Comparison of ENCODE assay signal across 8 cellular contexts in genomic region chr9:74773886-74774479, GRCh38.
DNase-seq lines count a peak whose midpoint lies in the region; ATAC-seq and TF ChIP-seq lines count a peak whose summit lies in the region.

No MANE protein-coding gene starts in this region.

- H3K27ac Mint-ChIP-seq in activated B cell treated with CpG ODN at 0.5 μM for 24 hours, result no peak overlapping the region

- no peak overlapping the region for H3K4me3 ChIP-seq in cardiac fibroblast (replicated peaks in 1 of 2; ENCODE audit: low read depth in 2 of 2, low read length in 2 of 2)

- no peaks in the 10 kb centered on the region for H3K36me3 Mint-ChIP-seq in activated B cell treated with CpG ODN at 0.5 μM for 24 hours (ENCODE audit: low read depth)

- POLR2A ChIA-PET in GM10248 (lab: Yijun Ruan, JAX) (no interaction called here), activated B cell treated with CpG ODN at 0.5 μM for 24 hours (lab: Charles Lee) (interaction anchor here (1.1 kb wide), 1 partner anchor 178 kb away, joined by 3 read pairs; no protein-coding TSS in a partner anchor)

- CTCF ChIA-PET in GM10248 (lab: Yijun Ruan, JAX), result interaction anchor here (0.6 to 12.7 kb wide), 33 partner anchors 15 to 1093 kb away, joined by 3 to 166 read pairs (median 4); partner anchors contain the start of genes C9orf40, CARNMT1, NMRK1 and OSTF1
- CTCF ChIA-PET in activated B cell treated with CpG ODN at 0.5 μM for 24 hours (lab: Charles Lee), result interaction anchor here (0.6 to 9.4 kb wide), 28 partner anchors 9 to 464 kb away, joined by 3 to 178 read pairs (median 4); partner anchors contain the start of genes C9orf40, NMRK1 and OSTF1

- DNase-seq in GM10248 (ENCODE audit: extremely low spot score) (peak; percentile 57), NCI-H2107 (lab: John Stamatoyannopoulos, UW) (peak; percentile 48), activated B cell treated with CpG ODN at 0.5 μM for 24 hours (peak; percentile 38), cardiac fibroblast (ENCODE audit: low read depth in 2 of 2) (peak; percentile 84 to 85), islet precursor cell (peak; percentile 79)
- DNase-seq in stimulated activated CD4-positive, alpha-beta T cell treated with anti-CD3 and anti-CD28 coated beads, Interleukin-1b, Interleukin-23, amount 100 ng/mL, for 4 hours (ENCODE audit: low read depth in 2 of 2), result peak; percentile 58 to 62

- peak; percentile 92 for TF ChIP-seq CTCF in GM10248 (IDR thresholded peaks at IDR 0.05; ENCODE audit: control extremely low read depth, extremely low read depth, low read depth, missing control alignments)
- TF ChIP-seq CTCF in activated B cell treated with CpG ODN at 0.5 μM for 24 hours (IDR thresholded peaks at IDR 0.05), result peak; percentile 32
- peak; percentile 84 for TF ChIP-seq CTCF in cardiac fibroblast (IDR thresholded peaks at IDR 0.05; ENCODE audit: low read depth, low read length)

- H3K4me3 Mint-ChIP-seq in activated B cell treated with CpG ODN at 0.5 μM for 24 hours, result no peak overlapping the region

- no peaks in the 10 kb centered on the region for H3K9me3 Mint-ChIP-seq in activated B cell treated with CpG ODN at 0.5 μM for 24 hours

- ATAC-seq in HG02840 (IDR thresholded peaks at IDR 0.05; ENCODE audit: low FRiP score, unreplicated experiment) (peak; percentile 55), activated B cell treated with CpG ODN at 0.5 μM for 24 hours (ENCODE audit: low read depth) (peak; percentile 57), HG03135 (IDR thresholded peaks at IDR 0.05; ENCODE audit: unreplicated experiment) (no peak)

- no peaks in the 10 kb centered on the region for H3K4me1 Mint-ChIP-seq in activated B cell treated with CpG ODN at 0.5 μM for 24 hours

- intact Hi-C loops in activated B cell treated with CpG ODN at 0.5 μM for 24 hours (cut with micrococcal nuclease), result loop anchor here (1.0 to 2.0 kb wide), 5 partner anchors 303 to 1093 kb away; no protein-coding TSS in a partner anchor

- peaks cover 12% of the 10 kb centered on the region for H3K27me3 Mint-ChIP-seq in activated B cell treated with CpG ODN at 0.5 μM for 24 hours

Comparison
In these comparisons a context has a peak if more than half of its experiments do, and no peak if none do; other contexts are left out.
1. CTCF ChIP-seq: peak in every context shown above with its lines; median percentile 92 in GM10248; 84 in cardiac fibroblast; 32 in activated B cell treated with CpG ODN at 0.5 μM for 24 hours.